ENCODE assay signal across 38 cellular contexts in the genomic region with DNA sequence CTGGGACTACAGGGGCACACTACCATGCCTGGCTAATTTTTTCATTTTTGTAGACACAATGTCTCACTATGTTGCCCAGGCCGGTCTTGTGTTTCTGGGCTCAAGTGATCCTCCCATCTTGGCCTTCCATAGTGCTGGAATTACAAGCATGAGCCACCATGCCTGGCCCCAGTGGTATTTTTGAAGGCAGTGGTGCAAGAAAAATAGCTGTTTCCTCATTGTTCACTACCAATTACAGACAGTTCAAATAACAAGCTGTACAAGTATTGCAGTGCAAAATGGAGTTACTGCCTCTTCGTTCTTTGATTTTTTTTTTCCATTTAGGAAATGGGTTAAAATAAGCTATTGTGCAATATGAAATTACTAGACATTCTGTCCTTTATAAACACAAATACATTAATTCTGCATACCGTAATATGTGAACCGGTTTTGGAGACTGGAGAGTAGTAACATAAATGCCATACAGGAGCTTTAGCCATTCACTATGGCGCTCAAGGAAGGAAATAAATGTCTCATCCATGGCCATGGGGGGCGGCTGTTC.
"Had no signal": no experiment of that assay in that cellular context is flagged by ENCODE, and none has a peak within 500 bp of the region (broad histone marks: within the 10 kb centered on the region; RNA-seq: fewer than 3 reads in every experiment).

No MANE protein-coding gene starts in this region.

- H3K27ac ChIP-seq: body of pancreas, brain microvascular endothelial cell, cardiac muscle cell, VCaP had no signal

- H3K4me3 Mint-ChIP-seq: activated B cell treated with CpG ODN at 0.5 μM for 24 hours; activated CD4-positive, alpha-beta memory T cell treated with anti-CD3 and anti-CD28 coated beads for 36 hours; activated CD4-positive, alpha-beta T cell treated with anti-CD3 and anti-CD28 coated beads, Interleukin-2, amount 10 ng/mL, durations not matched to agents 24 days and 14 days; activated CD8-positive, alpha-beta T cell treated with anti-CD3 and anti-CD28 coated beads for 36 hours; activated naive CD4-positive, alpha-beta T cell treated with anti-CD3 and anti-CD28 coated beads for 36 hours; activated naive CD8-positive, alpha-beta T cell treated with anti-CD3 and anti-CD28 coated beads, Interleukin-2, amount 10 ng/mL, durations not matched to agents 7 days and 5 days; activated naive CD8-positive, alpha-beta T cell treated with anti-CD3 and anti-CD28 coated beads, Interleukin-2, amount 50 U/mL, for 24 hours; activated T-cell treated with anti-CD3 and anti-CD28 coated beads, Interleukin-2, amount 50 U/mL, for 4 hours; activated T-cell treated with anti-CD3 and anti-CD28 coated beads, Interleukin-2, amount 50 U/mL, for 72 hours; activated T-helper 1 cell treated with anti-CD3 and anti-CD28 coated beads, Interleukin-12 subunit alpha, Interleukin-12 subunit beta, Interleukin-2, Interleukin-4 antibody, amounts not matched to agents 30 ng/mL and 10 ng/mL and 1 ng/mL, durations not matched to agents 14 hours and 24 hours and 36 hours; activated T-helper 17 cell treated with anti-CD3 and anti-CD28 coated beads, Interleukin-2, amount 50 U/mL, for 72 hours; central memory CD8-positive, alpha-beta T cell; T-helper 1 cell treated with Interleukin-12 subunit alpha and Interleukin-12 subunit beta and Interleukin-4 antibody, amounts not matched to agents 30 μg/mL and 1 μg/mL, for 36 hours; T-helper 2 cell treated with Interferon-gamma antibody and Interleukin-4, amounts not matched to agents 5 μg/mL and 100 μg/mL, for 36 hours had no signal

- H3K4me1 Mint-ChIP-seq: activated B cell treated with CpG ODN at 0.5 μM for 24 hours had no signal

- H3K4me1 ChIP-seq: body of pancreas had no signal

- H3K36me3 Mint-ChIP-seq: activated CD4-positive, alpha-beta memory T cell treated with anti-CD3 and anti-CD28 coated beads for 36 hours; activated naive CD8-positive, alpha-beta T cell treated with anti-CD3 and anti-CD28 coated beads, Interleukin-2, amount 10 ng/mL, durations not matched to agents 7 days and 5 days had no signal

- H3K9me3 ChIP-seq: body of pancreas had no signal

- H3K27ac Mint-ChIP-seq: activated B cell treated with CpG ODN at 0.5 μM for 24 hours; activated CD4-positive, alpha-beta memory T cell treated with anti-CD3 and anti-CD28 coated beads for 36 hours; activated CD4-positive, alpha-beta T cell treated with anti-CD3 and anti-CD28 coated beads, Interleukin-2, amount 10 ng/mL, durations not matched to agents 24 days and 14 days; activated CD8-positive, alpha-beta T cell treated with anti-CD3 and anti-CD28 coated beads for 36 hours; activated naive CD4-positive, alpha-beta T cell treated with anti-CD3 and anti-CD28 coated beads for 36 hours; activated naive CD4-positive, alpha-beta T cell treated with anti-CD3 and anti-CD28 coated beads, Interleukin-2, amount 50 U/mL, for 72 hours; activated naive CD8-positive, alpha-beta T cell treated with anti-CD3 and anti-CD28 coated beads, Interleukin-2, amount 10 ng/mL, durations not matched to agents 7 days and 5 days; activated naive CD8-positive, alpha-beta T cell treated with anti-CD3 and anti-CD28 coated beads, Interleukin-2, amount 50 U/mL, for 24 hours; activated T-cell treated with anti-CD3 and anti-CD28 coated beads, Interleukin-2, amount 50 U/mL, for 72 hours; activated T-helper 1 cell treated with anti-CD3 and anti-CD28 coated beads, Interleukin-12 subunit alpha, Interleukin-12 subunit beta, Interleukin-2, Interleukin-4 antibody, amounts not matched to agents 30 ng/mL and 10 ng/mL and 1 ng/mL, durations not matched to agents 14 hours and 24 hours and 36 hours; activated T-helper 17 cell treated with anti-CD3 and anti-CD28 coated beads, Interleukin-2, amount 50 U/mL, for 72 hours; T-helper 1 cell treated with Interleukin-12 subunit alpha and Interleukin-12 subunit beta and Interleukin-4 antibody, amounts not matched to agents 30 μg/mL and 1 μg/mL, for 36 hours; T-helper 2 cell treated with Interferon-gamma antibody and Interleukin-4, amounts not matched to agents 5 μg/mL and 100 μg/mL, for 36 hours had no signal

- ATAC-seq: activated CD8-positive, alpha-beta T cell treated with anti-CD3 and anti-CD28 coated beads for 36 hours; activated naive CD4-positive, alpha-beta T cell treated with anti-CD3 and anti-CD28 coated beads, Interleukin-2, amount 50 U/mL, for 72 hours; activated naive CD8-positive, alpha-beta T cell treated with anti-CD3 and anti-CD28 coated beads, Interleukin-2, amount 50 U/mL, for 24 hours; activated T-cell treated with anti-CD3 and anti-CD28 coated beads, Interleukin-2, amount 50 U/mL, for 4 hours; activated T-cell treated with anti-CD3 and anti-CD28 coated beads, Interleukin-2, amount 50 U/mL, for 72 hours; activated T-helper 17 cell treated with anti-CD3 and anti-CD28 coated beads, Interleukin-2, amount 50 U/mL, for 72 hours; body of pancreas had no signal

- H3K27me3 ChIP-seq: body of pancreas, brain microvascular endothelial cell had no signal

- H3K36me3 ChIP-seq: brain microvascular endothelial cell, cardiac muscle cell had no signal

- H3K9me3 Mint-ChIP-seq: activated B cell treated with CpG ODN at 0.5 μM for 24 hours; activated CD8-positive, alpha-beta T cell treated with anti-CD3 and anti-CD28 coated beads for 36 hours; activated naive CD8-positive, alpha-beta T cell treated with anti-CD3 and anti-CD28 coated beads, Interleukin-2, amount 50 U/mL, for 24 hours; activated T-cell treated with anti-CD3 and anti-CD28 coated beads, Interleukin-2, amount 50 U/mL, for 4 hours; activated T-helper 1 cell treated with anti-CD3 and anti-CD28 coated beads, Interleukin-12 subunit alpha, Interleukin-12 subunit beta, Interleukin-2, Interleukin-4 antibody, amounts not matched to agents 30 ng/mL and 10 ng/mL and 1 ng/mL, durations not matched to agents 14 hours and 24 hours and 36 hours; activated T-helper 17 cell treated with anti-CD3 and anti-CD28 coated beads, Interleukin-2, amount 50 U/mL, for 72 hours; central memory CD8-positive, alpha-beta T cell; T-helper 1 cell treated with Interleukin-12 subunit alpha and Interleukin-12 subunit beta and Interleukin-4 antibody, amounts not matched to agents 30 μg/mL and 1 μg/mL, for 36 hours; T-helper 2 cell treated with Interferon-gamma antibody and Interleukin-4, amounts not matched to agents 5 μg/mL and 100 μg/mL, for 36 hours had no signal

- H3K4me3 ChIP-seq: body of pancreas, cardiac muscle cell had no signal

- FAIRE-seq: astrocyte, bronchial epithelial cell, TTC549 had no signal

- DNase-seq: activated B cell treated with CpG ODN at 0.5 μM for 24 hours; activated CD4-positive, alpha-beta memory T cell treated with anti-CD3 and anti-CD28 coated beads for 36 hours; activated CD4-positive, alpha-beta T cell treated with anti-CD3 and anti-CD28 coated beads for 4 hours; activated CD4-positive, alpha-beta T cell treated with anti-CD3 and anti-CD28 coated beads, Interleukin-2, amount 10 ng/mL, durations not matched to agents 24 days and 14 days; activated CD4-positive, alpha-beta T cell treated with anti-CD3 and anti-CD28 coated beads, Interleukin-2, amount 50 U/mL, for 1 hour; activated CD4-positive, alpha-beta T cell treated with anti-CD3 and anti-CD28 coated beads, Interleukin-2, amount 50 U/mL, for 4 hours; activated CD4-positive, CD25-positive, alpha-beta regulatory T cell treated with anti-CD3 and anti-CD28 coated beads, Interleukin-2, amount 50 U/mL, for 72 hours; activated CD8-positive, alpha-beta memory T cell treated with anti-CD3 and anti-CD28 coated beads, Interleukin-2, amount 50 U/mL, for 4 hours; activated CD8-positive, alpha-beta T cell treated with anti-CD3 and anti-CD28 coated beads for 36 hours; activated effector memory CD4-positive, alpha-beta T cell treated with anti-CD3 and anti-CD28 coated beads, Interleukin-2, amount 50 U/mL, for 16 hours; activated gamma-delta T cell treated with Interleukin-2 at 50 U/mL for 16 hours; activated naive CD4-positive, alpha-beta T cell; activated naive CD4-positive, alpha-beta T cell treated with anti-CD3 and anti-CD28 coated beads for 36 hours; activated naive CD4-positive, alpha-beta T cell treated with anti-CD3 and anti-CD28 coated beads, Interleukin-2, amount 50 U/mL, for 16 hours; activated naive CD8-positive, alpha-beta T cell treated with anti-CD3 and anti-CD28 coated beads, Interleukin-2, amount 10 ng/mL, durations not matched to agents 7 days and 5 days; activated naive CD8-positive, alpha-beta T cell treated with anti-CD3 and anti-CD28 coated beads, Interleukin-2, amount 50 U/mL, for 24 hours; activated T-cell treated with anti-CD3 and anti-CD28 coated beads for 4 hours; activated T-cell treated with anti-CD3 and anti-CD28 coated beads, Interleukin-2, amount 50 U/mL, for 1 hour; activated T-cell treated with anti-CD3 and anti-CD28 coated beads, Interleukin-2, amount 50 U/mL, for 4 hours; activated T-cell treated with anti-CD3 and anti-CD28 coated beads, Interleukin-2, amount 50 U/mL, for 72 hours; amygdala; anterior cingulate cortex; body of pancreas; brain microvascular endothelial cell; caudate nucleus; cerebellar nuclear complex; T-helper 9 cell had no signal
